In the genomic region with DNA sequence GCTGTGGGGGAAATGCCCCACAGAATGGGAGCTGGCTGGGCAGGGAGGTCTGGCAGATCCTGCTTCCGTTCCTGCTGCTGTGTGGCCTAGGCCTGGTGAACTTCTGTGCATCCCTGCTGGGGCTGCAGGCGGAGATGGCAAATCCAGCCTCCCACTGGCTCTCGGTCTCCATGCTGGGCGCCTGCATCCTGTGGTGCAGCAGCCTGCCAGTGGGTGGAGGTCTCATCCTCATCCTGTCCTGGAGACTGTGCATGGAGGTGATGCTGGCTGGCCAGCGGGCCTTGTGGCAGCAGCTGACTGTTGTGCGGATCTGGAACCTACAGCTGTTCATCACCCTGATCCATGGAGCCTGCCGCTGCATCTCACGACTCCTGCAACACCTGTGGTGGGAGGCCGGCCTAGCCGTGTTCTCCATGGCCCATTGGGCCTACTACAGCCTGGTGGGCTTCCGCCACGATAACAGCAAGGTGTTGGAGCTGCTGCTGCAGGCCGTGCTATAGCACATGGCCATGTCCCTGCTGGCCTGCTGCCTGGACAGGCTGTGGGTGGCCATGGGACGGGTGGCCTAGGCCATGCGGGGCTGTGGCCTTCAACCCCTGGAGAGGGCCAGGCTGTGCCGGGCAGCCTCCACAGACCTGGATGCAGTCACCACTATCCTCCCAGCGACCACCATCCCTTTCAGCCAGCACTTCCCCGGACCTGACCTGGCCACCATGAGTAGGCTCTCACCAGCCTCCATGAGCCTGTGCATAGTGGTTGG, we compare ENCODE assay signal across 2 cellular contexts.
TF ChIP-seq lines count a peak whose summit lies in the region.

No MANE protein-coding gene starts in this region.

TF ChIP-seq in HEK293, 187 proteins besides CTCF, POLR2A, EP300 and RAD21:
- TF ChIP-seq, protein P1, sequence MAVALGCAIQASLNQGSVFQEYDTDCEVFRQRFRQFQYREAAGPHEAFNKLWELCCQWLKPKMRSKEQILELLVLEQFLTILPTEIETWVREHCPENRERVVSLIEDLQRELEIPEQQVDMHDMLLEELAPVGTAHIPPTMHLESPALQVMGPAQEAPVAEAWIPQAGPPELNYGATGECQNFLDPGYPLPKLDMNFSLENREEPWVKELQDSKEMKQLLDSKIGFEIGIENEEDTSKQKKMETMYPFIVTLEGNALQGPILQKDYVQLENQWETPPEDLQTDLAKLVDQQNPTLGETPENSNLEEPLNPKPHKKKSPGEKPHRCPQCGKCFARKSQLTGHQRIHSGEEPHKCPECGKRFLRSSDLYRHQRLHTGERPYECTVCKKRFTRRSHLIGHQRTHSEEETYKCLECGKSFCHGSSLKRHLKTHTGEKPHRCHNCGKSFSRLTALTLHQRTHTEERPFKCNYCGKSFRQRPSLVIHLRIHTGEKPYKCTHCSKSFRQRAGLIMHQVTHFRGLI (tag by site-specific recombination; IDR thresholded peaks at IDR 0.05), result no peak
- TF ChIP-seq ZIC2 (tag by site-specific recombination; IDR thresholded peaks at IDR 0.05), result peak; percentile 97
- TF ChIP-seq, protein P2, sequence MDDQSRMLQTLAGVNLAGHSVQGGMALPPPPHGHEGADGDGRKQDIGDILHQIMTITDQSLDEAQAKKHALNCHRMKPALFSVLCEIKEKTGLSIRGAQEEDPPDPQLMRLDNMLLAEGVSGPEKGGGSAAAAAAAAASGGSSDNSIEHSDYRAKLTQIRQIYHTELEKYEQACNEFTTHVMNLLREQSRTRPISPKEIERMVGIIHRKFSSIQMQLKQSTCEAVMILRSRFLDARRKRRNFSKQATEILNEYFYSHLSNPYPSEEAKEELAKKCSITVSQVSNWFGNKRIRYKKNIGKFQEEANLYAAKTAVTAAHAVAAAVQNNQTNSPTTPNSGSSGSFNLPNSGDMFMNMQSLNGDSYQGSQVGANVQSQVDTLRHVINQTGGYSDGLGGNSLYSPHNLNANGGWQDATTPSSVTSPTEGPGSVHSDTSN (CRISPR knock-in tag; IDR thresholded peaks at IDR 0.05), result 0 out of 2 replicates have a peak, but pooled peaks have one; percentile 10
TF ChIP-seq in HEK293: peak in this region for 2.

TF ChIP-seq in H1, 55 proteins besides CTCF, POLR2A, EP300 and RAD21:
- TF ChIP-seq YY1 (IDR thresholded peaks at IDR 0.05; ENCODE audit: low read depth, low read length) (no peak), SIX5 (IDR thresholded peaks at IDR 0.05; ENCODE audit: low read depth, low read length) (no peak), GABPA (IDR thresholded peaks at IDR 0.05; ENCODE audit: borderline replicate concordance, insufficient read depth, low read length) (no peak), EGR1 (IDR thresholded peaks at IDR 0.05; ENCODE audit: borderline replicate concordance, low read depth, low read length) (no peak), JUN (IDR thresholded peaks at IDR 0.05; ENCODE audit: low read depth, low read length) (no peak), FOSL1 (IDR thresholded peaks at IDR 0.05; ENCODE audit: insufficient read depth, low read depth, low read length) (no peak), SUZ12 (IDR thresholded peaks at IDR 0.05; ENCODE audit: low read length) (no peak), NANOG (IDR thresholded peaks at IDR 0.05; ENCODE audit: insufficient read depth, low read depth, low read length, poor library complexity, severe bottlenecking) (no peak), CREB1 (IDR thresholded peaks at IDR 0.05) (no peak), KDM4A (IDR thresholded peaks at IDR 0.05; ENCODE audit: low read depth, low read length, severe bottlenecking) (no peak), SP2 (IDR thresholded peaks at IDR 0.05; ENCODE audit: low read length) (no peak), KDM1A (IDR thresholded peaks at IDR 0.05; ENCODE audit: borderline replicate concordance, low read length) (no peak), NRF1 (IDR thresholded peaks at IDR 0.05; ENCODE audit: low read depth, low read length) (no peak), ZNF274 (IDR thresholded peaks at IDR 0.05; ENCODE audit: borderline replicate concordance, extremely low read depth, low read length) (no peak), CBX8 (IDR thresholded peaks at IDR 0.05; ENCODE audit: borderline replicate concordance, low read depth, low read length) (no peak), BACH1 (IDR thresholded peaks at IDR 0.05; ENCODE audit: low read length) (no peak)
- TF ChIP-seq, protein P3, sequence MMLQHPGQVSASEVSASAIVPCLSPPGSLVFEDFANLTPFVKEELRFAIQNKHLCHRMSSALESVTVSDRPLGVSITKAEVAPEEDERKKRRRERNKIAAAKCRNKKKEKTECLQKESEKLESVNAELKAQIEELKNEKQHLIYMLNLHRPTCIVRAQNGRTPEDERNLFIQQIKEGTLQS (IDR thresholded peaks at IDR 0.05; ENCODE audit: insufficient read depth, low read depth, low read length), result no peak
- TF ChIP-seq, protein P4, sequence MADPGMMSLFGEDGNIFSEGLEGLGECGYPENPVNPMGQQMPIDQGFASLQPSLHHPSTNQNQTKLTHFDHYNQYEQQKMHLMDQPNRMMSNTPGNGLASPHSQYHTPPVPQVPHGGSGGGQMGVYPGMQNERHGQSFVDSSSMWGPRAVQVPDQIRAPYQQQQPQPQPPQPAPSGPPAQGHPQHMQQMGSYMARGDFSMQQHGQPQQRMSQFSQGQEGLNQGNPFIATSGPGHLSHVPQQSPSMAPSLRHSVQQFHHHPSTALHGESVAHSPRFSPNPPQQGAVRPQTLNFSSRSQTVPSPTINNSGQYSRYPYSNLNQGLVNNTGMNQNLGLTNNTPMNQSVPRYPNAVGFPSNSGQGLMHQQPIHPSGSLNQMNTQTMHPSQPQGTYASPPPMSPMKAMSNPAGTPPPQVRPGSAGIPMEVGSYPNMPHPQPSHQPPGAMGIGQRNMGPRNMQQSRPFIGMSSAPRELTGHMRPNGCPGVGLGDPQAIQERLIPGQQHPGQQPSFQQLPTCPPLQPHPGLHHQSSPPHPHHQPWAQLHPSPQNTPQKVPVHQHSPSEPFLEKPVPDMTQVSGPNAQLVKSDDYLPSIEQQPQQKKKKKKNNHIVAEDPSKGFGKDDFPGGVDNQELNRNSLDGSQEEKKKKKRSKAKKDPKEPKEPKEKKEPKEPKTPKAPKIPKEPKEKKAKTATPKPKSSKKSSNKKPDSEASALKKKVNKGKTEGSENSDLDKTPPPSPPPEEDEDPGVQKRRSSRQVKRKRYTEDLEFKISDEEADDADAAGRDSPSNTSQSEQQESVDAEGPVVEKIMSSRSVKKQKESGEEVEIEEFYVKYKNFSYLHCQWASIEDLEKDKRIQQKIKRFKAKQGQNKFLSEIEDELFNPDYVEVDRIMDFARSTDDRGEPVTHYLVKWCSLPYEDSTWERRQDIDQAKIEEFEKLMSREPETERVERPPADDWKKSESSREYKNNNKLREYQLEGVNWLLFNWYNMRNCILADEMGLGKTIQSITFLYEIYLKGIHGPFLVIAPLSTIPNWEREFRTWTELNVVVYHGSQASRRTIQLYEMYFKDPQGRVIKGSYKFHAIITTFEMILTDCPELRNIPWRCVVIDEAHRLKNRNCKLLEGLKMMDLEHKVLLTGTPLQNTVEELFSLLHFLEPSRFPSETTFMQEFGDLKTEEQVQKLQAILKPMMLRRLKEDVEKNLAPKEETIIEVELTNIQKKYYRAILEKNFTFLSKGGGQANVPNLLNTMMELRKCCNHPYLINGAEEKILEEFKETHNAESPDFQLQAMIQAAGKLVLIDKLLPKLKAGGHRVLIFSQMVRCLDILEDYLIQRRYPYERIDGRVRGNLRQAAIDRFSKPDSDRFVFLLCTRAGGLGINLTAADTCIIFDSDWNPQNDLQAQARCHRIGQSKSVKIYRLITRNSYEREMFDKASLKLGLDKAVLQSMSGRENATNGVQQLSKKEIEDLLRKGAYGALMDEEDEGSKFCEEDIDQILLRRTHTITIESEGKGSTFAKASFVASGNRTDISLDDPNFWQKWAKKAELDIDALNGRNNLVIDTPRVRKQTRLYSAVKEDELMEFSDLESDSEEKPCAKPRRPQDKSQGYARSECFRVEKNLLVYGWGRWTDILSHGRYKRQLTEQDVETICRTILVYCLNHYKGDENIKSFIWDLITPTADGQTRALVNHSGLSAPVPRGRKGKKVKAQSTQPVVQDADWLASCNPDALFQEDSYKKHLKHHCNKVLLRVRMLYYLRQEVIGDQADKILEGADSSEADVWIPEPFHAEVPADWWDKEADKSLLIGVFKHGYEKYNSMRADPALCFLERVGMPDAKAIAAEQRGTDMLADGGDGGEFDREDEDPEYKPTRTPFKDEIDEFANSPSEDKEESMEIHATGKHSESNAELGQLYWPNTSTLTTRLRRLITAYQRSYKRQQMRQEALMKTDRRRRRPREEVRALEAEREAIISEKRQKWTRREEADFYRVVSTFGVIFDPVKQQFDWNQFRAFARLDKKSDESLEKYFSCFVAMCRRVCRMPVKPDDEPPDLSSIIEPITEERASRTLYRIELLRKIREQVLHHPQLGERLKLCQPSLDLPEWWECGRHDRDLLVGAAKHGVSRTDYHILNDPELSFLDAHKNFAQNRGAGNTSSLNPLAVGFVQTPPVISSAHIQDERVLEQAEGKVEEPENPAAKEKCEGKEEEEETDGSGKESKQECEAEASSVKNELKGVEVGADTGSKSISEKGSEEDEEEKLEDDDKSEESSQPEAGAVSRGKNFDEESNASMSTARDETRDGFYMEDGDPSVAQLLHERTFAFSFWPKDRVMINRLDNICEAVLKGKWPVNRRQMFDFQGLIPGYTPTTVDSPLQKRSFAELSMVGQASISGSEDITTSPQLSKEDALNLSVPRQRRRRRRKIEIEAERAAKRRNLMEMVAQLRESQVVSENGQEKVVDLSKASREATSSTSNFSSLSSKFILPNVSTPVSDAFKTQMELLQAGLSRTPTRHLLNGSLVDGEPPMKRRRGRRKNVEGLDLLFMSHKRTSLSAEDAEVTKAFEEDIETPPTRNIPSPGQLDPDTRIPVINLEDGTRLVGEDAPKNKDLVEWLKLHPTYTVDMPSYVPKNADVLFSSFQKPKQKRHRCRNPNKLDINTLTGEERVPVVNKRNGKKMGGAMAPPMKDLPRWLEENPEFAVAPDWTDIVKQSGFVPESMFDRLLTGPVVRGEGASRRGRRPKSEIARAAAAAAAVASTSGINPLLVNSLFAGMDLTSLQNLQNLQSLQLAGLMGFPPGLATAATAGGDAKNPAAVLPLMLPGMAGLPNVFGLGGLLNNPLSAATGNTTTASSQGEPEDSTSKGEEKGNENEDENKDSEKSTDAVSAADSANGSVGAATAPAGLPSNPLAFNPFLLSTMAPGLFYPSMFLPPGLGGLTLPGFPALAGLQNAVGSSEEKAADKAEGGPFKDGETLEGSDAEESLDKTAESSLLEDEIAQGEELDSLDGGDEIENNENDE (IDR thresholded peaks at IDR 0.05; ENCODE audit: insufficient replicate concordance, low read length), result no peak
